1 cellular context compared by ENCODE assay signal in genomic region chr9:132114102-132114707, GRCh38.
TF ChIP-seq lines count a peak whose summit lies in the region.

No MANE protein-coding gene starts in this region.

TF ChIP-seq in HepG2, 621 proteins besides CTCF, POLR2A, EP300 and RAD21 (continued from another document and continues in another):
- TF ChIP-seq ZBTB40 (IDR thresholded peaks at IDR 0.05) (no peak), ZBTB40 (CRISPR knock-in tag; IDR thresholded peaks at IDR 0.05) (peak; percentile 89), NR1H2 (CRISPR knock-in tag; IDR thresholded peaks at IDR 0.05; ENCODE audit: borderline replicate concordance, low read depth) (peak; percentile 82; the same call in 1 of the 2 replicates), ZNF773 (CRISPR knock-in tag; IDR thresholded peaks at IDR 0.05; ENCODE audit: borderline replicate concordance) (peak; percentile 99), ZNF530 (CRISPR knock-in tag; IDR thresholded peaks at IDR 0.05; ENCODE audit: low read depth) (peak; percentile 95), TP53 (CRISPR knock-in tag; conservative IDR thresholded peaks at IDR 0.05) (no peak; the same call in 1 of the 2 replicates), MXI1 (IDR thresholded peaks at IDR 0.05; ENCODE audit: borderline replicate concordance, low read depth, low read length) (peak; percentile 86; the same call in 2 of the 3 replicates), RARG (CRISPR knock-in tag; IDR thresholded peaks at IDR 0.05; ENCODE audit: low read depth) (peak; percentile 90; the same call in 1 of the 2 replicates), ZSCAN9 (CRISPR knock-in tag; IDR thresholded peaks at IDR 0.05; ENCODE audit: borderline replicate concordance) (peak; percentile 100), ZNF761 (CRISPR knock-in tag; conservative IDR thresholded peaks at IDR 0.05) (no peak), STAG1 (CRISPR knock-in tag; IDR thresholded peaks at IDR 0.05) (peak; percentile 31; the same call in 1 of the 2 replicates), MEIS2 (CRISPR knock-in tag; IDR thresholded peaks at IDR 0.05) (peak; percentile 98), TEAD3 (CRISPR knock-in tag; optimal IDR thresholded peaks at IDR 0.05; ENCODE audit: borderline replicate concordance) (peak; percentile 80), DNMT1 (CRISPR knock-in tag; IDR thresholded peaks at IDR 0.05) (no peak), ZEB1 (IDR thresholded peaks at IDR 0.05; ENCODE audit: insufficient replicate concordance, low read depth) (no peak), TBL1XR1 (IDR thresholded peaks at IDR 0.05; ENCODE audit: borderline replicate concordance, low read length, partially characterized antibody) (no peak), ZMAT5 (CRISPR knock-in tag; IDR thresholded peaks at IDR 0.05; ENCODE audit: borderline replicate concordance, low read depth) (no peak), ZNF292 (CRISPR knock-in tag; IDR thresholded peaks at IDR 0.05; ENCODE audit: borderline replicate concordance, low read depth) (no peak), ZFY (CRISPR knock-in tag; IDR thresholded peaks at IDR 0.05) (peak; percentile 70), RCOR2 (CRISPR knock-in tag; IDR thresholded peaks at IDR 0.05) (no peak; the same call in 1 of the 2 replicates), HNRNPUL1 (IDR thresholded peaks at IDR 0.05; ENCODE audit: low read depth, low read length) (no peak), NBN (conservative IDR thresholded peaks at IDR 0.05) (no peak), IKZF5 (CRISPR knock-in tag; IDR thresholded peaks at IDR 0.05) (peak; percentile 97), CHD2 (IDR thresholded peaks at IDR 0.05; ENCODE audit: low read depth, low read length) (no peak), ZNF136 (CRISPR knock-in tag; IDR thresholded peaks at IDR 0.05; ENCODE audit: low read depth) (0 out of 2 replicates have a peak, but pooled peaks have one; percentile 83), GPN1 (CRISPR knock-in tag; IDR thresholded peaks at IDR 0.05; ENCODE audit: borderline replicate concordance) (peak; percentile 93; the same call in 1 of the 2 replicates), ZNF746 (CRISPR knock-in tag; IDR thresholded peaks at IDR 0.05) (peak; percentile 79; the same call in 1 of the 2 replicates), GATAD1 (CRISPR knock-in tag; IDR thresholded peaks at IDR 0.05) (peak; percentile 86), ZNF703 (CRISPR knock-in tag; IDR thresholded peaks at IDR 0.05; ENCODE audit: borderline replicate concordance) (no peak), CREBL2 (CRISPR knock-in tag; IDR thresholded peaks at IDR 0.05; ENCODE audit: borderline replicate concordance) (no peak; the same call in 1 of the 2 replicates), MBD4 (IDR thresholded peaks at IDR 0.05; ENCODE audit: borderline replicate concordance, low read length) (no peak), U2AF1 (optimal IDR thresholded peaks at IDR 0.05; ENCODE audit: low read depth, low read length) (no peak), ZNF577 (CRISPR knock-in tag; IDR thresholded peaks at IDR 0.05; ENCODE audit: borderline replicate concordance, low read depth) (no peak), ELF3 (CRISPR knock-in tag; IDR thresholded peaks at IDR 0.05) (peak; percentile 94), ELK4 (CRISPR knock-in tag; IDR thresholded peaks at IDR 0.05; ENCODE audit: borderline replicate concordance) (peak; percentile 50; the same call in 1 of the 2 replicates), ISX (CRISPR knock-in tag; conservative IDR thresholded peaks at IDR 0.05) (peak; percentile 96), HNRNPH1 (optimal IDR thresholded peaks at IDR 0.05; ENCODE audit: low read depth, low read length) (no peak), HOXA5 (CRISPR knock-in tag; IDR thresholded peaks at IDR 0.05) (peak; percentile 99), ZBTB7B (CRISPR knock-in tag; IDR thresholded peaks at IDR 0.05) (peak; percentile 76)
- TF ChIP-seq, protein P1, sequence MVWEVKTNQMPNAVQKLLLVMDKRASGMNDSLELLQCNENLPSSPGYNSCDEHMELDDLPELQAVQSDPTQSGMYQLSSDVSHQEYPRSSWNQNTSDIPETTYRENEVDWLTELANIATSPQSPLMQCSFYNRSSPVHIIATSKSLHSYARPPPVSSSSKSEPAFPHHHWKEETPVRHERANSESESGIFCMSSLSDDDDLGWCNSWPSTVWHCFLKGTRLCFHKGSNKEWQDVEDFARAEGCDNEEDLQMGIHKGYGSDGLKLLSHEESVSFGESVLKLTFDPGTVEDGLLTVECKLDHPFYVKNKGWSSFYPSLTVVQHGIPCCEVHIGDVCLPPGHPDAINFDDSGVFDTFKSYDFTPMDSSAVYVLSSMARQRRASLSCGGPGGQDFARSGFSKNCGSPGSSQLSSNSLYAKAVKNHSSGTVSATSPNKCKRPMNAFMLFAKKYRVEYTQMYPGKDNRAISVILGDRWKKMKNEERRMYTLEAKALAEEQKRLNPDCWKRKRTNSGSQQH (CRISPR knock-in tag; IDR thresholded peaks at IDR 0.05; ENCODE audit: low read depth) = peak; percentile 99
- TF ChIP-seq, protein P2, sequence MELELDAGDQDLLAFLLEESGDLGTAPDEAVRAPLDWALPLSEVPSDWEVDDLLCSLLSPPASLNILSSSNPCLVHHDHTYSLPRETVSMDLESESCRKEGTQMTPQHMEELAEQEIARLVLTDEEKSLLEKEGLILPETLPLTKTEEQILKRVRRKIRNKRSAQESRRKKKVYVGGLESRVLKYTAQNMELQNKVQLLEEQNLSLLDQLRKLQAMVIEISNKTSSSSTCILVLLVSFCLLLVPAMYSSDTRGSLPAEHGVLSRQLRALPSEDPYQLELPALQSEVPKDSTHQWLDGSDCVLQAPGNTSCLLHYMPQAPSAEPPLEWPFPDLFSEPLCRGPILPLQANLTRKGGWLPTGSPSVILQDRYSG (CRISPR knock-in tag; IDR thresholded peaks at IDR 0.05) = peak; percentile 99
- TF ChIP-seq, protein P3, sequence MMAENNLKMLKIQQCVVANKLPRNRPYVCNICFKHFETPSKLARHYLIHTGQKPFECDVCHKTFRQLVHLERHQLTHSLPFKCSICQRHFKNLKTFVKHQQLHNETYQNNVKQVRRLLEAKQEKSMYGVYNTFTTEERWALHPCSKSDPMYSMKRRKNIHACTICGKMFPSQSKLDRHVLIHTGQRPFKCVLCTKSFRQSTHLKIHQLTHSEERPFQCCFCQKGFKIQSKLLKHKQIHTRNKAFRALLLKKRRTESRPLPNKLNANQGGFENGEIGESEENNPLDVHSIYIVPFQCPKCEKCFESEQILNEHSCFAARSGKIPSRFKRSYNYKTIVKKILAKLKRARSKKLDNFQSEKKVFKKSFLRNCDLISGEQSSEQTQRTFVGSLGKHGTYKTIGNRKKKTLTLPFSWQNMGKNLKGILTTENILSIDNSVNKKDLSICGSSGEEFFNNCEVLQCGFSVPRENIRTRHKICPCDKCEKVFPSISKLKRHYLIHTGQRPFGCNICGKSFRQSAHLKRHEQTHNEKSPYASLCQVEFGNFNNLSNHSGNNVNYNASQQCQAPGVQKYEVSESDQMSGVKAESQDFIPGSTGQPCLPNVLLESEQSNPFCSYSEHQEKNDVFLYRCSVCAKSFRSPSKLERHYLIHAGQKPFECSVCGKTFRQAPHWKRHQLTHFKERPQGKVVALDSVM (CRISPR knock-in tag; IDR thresholded peaks at IDR 0.05) = no peak; the same call in 1 of the 2 replicates
- TF ChIP-seq, protein P4, sequence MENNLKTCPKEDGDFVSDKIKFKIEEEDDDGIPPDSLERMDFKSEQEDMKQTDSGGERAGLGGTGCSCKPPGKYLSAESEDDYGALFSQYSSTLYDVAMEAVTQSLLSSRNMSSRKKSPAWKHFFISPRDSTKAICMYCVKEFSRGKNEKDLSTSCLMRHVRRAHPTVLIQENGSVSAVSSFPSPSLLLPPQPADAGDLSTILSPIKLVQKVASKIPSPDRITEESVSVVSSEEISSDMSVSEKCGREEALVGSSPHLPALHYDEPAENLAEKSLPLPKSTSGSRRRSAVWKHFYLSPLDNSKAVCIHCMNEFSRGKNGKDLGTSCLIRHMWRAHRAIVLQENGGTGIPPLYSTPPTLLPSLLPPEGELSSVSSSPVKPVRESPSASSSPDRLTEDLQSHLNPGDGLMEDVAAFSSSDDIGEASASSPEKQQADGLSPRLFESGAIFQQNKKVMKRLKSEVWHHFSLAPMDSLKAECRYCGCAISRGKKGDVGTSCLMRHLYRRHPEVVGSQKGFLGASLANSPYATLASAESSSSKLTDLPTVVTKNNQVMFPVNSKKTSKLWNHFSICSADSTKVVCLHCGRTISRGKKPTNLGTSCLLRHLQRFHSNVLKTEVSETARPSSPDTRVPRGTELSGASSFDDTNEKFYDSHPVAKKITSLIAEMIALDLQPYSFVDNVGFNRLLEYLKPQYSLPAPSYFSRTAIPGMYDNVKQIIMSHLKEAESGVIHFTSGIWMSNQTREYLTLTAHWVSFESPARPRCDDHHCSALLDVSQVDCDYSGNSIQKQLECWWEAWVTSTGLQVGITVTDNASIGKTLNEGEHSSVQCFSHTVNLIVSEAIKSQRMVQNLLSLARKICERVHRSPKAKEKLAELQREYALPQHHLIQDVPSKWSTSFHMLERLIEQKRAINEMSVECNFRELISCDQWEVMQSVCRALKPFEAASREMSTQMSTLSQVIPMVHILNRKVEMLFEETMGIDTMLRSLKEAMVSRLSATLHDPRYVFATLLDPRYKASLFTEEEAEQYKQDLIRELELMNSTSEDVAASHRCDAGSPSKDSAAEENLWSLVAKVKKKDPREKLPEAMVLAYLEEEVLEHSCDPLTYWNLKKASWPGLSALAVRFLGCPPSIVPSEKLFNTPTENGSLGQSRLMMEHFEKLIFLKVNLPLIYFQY (CRISPR knock-in tag; IDR thresholded peaks at IDR 0.05; ENCODE audit: borderline replicate concordance) = peak; percentile 98
